In the genomic region with DNA sequence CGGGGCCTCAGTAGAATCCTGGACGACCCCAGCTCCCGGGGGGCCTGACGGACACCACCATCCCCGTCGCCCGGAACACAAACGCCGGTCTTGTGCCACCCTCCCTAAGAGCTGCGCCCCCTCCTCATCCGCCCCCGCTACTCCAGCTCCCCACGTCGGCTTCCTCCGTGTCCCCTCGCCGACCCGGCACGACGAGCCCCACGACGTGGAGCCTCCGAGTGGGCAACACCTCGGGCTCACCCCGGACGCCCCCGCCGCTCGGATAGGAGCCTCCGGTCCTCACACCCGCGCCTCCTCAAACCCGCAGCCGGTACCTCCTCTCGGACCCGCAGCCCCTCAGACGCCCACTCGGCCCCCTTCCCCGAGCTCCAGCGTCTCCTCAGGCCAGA, we compare ENCODE assay signal across 8 cellular contexts. TPM values are rescaled to one million over a fixed set of nuclear protein-coding genes. Genes with fewer than 3 reads are reported as not detected.
DNase-seq lines count a peak whose midpoint lies in the region; ATAC-seq and TF ChIP-seq lines count a peak whose summit lies in the region.

No MANE protein-coding gene starts in this region.

- 0 to 1% (median 0%) methylated on average over 12 to 40 of the region's 40 CpGs for WGBS in stomach, 5 donors

- H3K27ac ChIP-seq in stomach = peak overlapping the region; percentile 80 to 100 (median 98)

- peak; percentile 12 for ATAC-seq in GM19455 (IDR thresholded peaks at IDR 0.05; ENCODE audit: unreplicated experiment)
- ATAC-seq in HG03521 (IDR thresholded peaks at IDR 0.05; ENCODE audit: unreplicated experiment) = peak; percentile 1
- no peak for ATAC-seq in GM19452 (IDR thresholded peaks at IDR 0.05; ENCODE audit: unreplicated experiment)

- H3K4me1 ChIP-seq in adipocyte (ENCODE audit: control insufficient read depth, insufficient read depth, low read length) = peaks cover 45% of the 10 kb centered on the region
- peaks cover 39% of the 10 kb centered on the region for H3K4me1 ChIP-seq in iPS-15b (ENCODE audit: control insufficient read depth, insufficient read depth, low read length)
- H3K4me1 ChIP-seq in stomach = peaks cover 31 to 62% (median 53%) of the 10 kb centered on the region in 4 donors

- H3K27me3 ChIP-seq in adipocyte (replicated peaks; ENCODE audit: control insufficient read depth, insufficient read depth, low read length) (no peaks in the 10 kb centered on the region), iPS-15b (ENCODE audit: control insufficient read depth, insufficient read depth, low read length) (peaks cover 4% of the 10 kb centered on the region), stomach (no peaks in the 10 kb centered on the region)

- TF ChIP-seq EP300 in stomach (IDR thresholded peaks at IDR 0.05) = no peak

- no peak for TF ChIP-seq POLR2A in stomach (IDR thresholded peaks at IDR 0.05)

- H3K9me3 ChIP-seq in adipocyte (ENCODE audit: control insufficient read depth, low read length) (no peaks in the 10 kb centered on the region), iPS-15b (ENCODE audit: control insufficient read depth, insufficient read depth, low read length) (no peaks in the 10 kb centered on the region), stomach (no peaks in the 10 kb centered on the region)

- intact Hi-C loops in stomach (cut with DNase I; ENCODE audit: low total_unique reads) = loop anchor here (10.0 kb wide), 1 partner anchor 72 kb away; no protein-coding TSS in a partner anchor

- H3K36me3 ChIP-seq in adipocyte (ENCODE audit: control insufficient read depth, insufficient read depth, low read length, severe bottlenecking) (no peaks in the 10 kb centered on the region), iPS-15b (ENCODE audit: control insufficient read depth, insufficient read depth, low read length) (no peaks in the 10 kb centered on the region), stomach (no peaks in the 10 kb centered on the region)

- peak overlapping the region; percentile 93 for H3K9ac ChIP-seq in adipocyte (ENCODE audit: low read length)
- peak overlapping the region; percentile 68 for H3K9ac ChIP-seq in iPS-15b (ENCODE audit: low read depth, low read length)

- TF ChIP-seq CTCF in stomach (IDR thresholded peaks at IDR 0.05) = no peak

- DNase-seq in adipocyte (ENCODE audit: low read depth) (peak; percentile 54), stomach (peak; percentile 26), GF-D8 (lab: John Stamatoyannopoulos, UW) (no peak)
- DNase-seq in effector CD8-positive, alpha-beta T cell (lab: John Stamatoyannopoulos, UW) = no peak

- H3K4me3 ChIP-seq in adipocyte (ENCODE audit: low read length) (peak overlapping the region; percentile 91), iPS-15b (ENCODE audit: low read depth, low read length) (peak overlapping the region; percentile 83), stomach (peak overlapping the region; percentile 93 to 98 (median 94))

RNA-seq across cellular contexts. Expression of a gene that starts 0.5 kb away (rescaled TPM):
- 100 to 1,000 TPM in 4 of 5 donors, 10 to 100 TPM in 1; 58.8 to 228 (median 127) TPM for total RNA-seq in stomach
- polyA plus RNA-seq in stomach = 10 to 100 TPM; 41.4 to 73.4 (median 45.5) TPM

RNA-seq across cellular contexts. Expression of a gene that starts 51.5 kb away (rescaled TPM):
- 100 to 1,000 TPM in 1 of 5 donors, 10 to 100 TPM in 4; 24.4 to 185 (median 34.4) TPM for total RNA-seq in stomach
- 10 to 100 TPM; 10.4 to 33.9 (median 19.3) TPM for polyA plus RNA-seq in stomach

Comparison
In these comparisons a context has a peak if more than half of its experiments do, and no peak if none do; other contexts are left out.
1. DNase-seq: peak in adipocyte (single experiment) and stomach (single experiment); none in GF-D8 (single experiment) and effector CD8-positive, alpha-beta T cell (single experiment).
2. Peak in every context shown above with its lines, with median percentiles within 50 percentile points of each other: H3K4me3 ChIP-seq.